ENCODE assay signal across 13 cellular contexts in genomic region chr17:64056269-64057005, GRCh38. TPM values are rescaled to one million over a fixed set of nuclear protein-coding genes. Genes with fewer than 3 reads are reported as not detected.
DNase-seq lines count a peak whose midpoint lies in the region; ATAC-seq and TF ChIP-seq lines count a peak whose summit lies in the region.
"Had no signal": no experiment of that assay in that cellular context is flagged by ENCODE, and none has a peak within 500 bp of the region (broad histone marks: within the 10 kb centered on the region; RNA-seq: fewer than 3 reads in every experiment).

No MANE protein-coding gene starts in this region.

- no peak for DNase-seq in activated CD8-positive, alpha-beta memory T cell treated with anti-CD3 and anti-CD28 coated beads, Interleukin-2, amount 10 ng/mL, durations not matched to agents 7 days and 5 days
- no peak for DNase-seq in activated CD8-positive, alpha-beta memory T cell treated with anti-CD3 and anti-CD28 coated beads, Interleukin-2, amount 50 U/mL, for 48 hours
- peak; percentile 28 for DNase-seq in OCI-M1 (lab: John Stamatoyannopoulos, UW)
- no peak for DNase-seq in stimulated activated effector memory CD8-positive, alpha-beta T cell treated with anti-CD3 and anti-CD28 coated beads, Interleukin-12 subunit alpha, Interleukin-12 subunit beta, amount 100 ng/mL, for 72 hours (ENCODE audit: low spot score in 2 of 2)
- DNase-seq in brain microvascular endothelial cell: no peak
- no peak for DNase-seq in GOT3 (lab: John Stamatoyannopoulos, UW)
- DNase-seq in nephron progenitor cell: no peak
- DNase-seq: NCI-H187 had no signal

- H3K4me1 Mint-ChIP-seq in activated CD8-positive, alpha-beta memory T cell treated with anti-CD3 and anti-CD28 coated beads, Interleukin-2, amount 10 ng/mL, durations not matched to agents 7 days and 5 days: peaks cover 38% of the 10 kb centered on the region
- H3K4me1 Mint-ChIP-seq in stimulated activated effector memory CD8-positive, alpha-beta T cell treated with anti-CD3 and anti-CD28 coated beads, Interleukin-12 subunit alpha, Interleukin-12 subunit beta, amount 100 ng/mL, for 72 hours: peaks cover 83% of the 10 kb centered on the region
- peaks cover 22% of the 10 kb centered on the region for H3K4me1 Mint-ChIP-seq in nephron progenitor cell

- in situ Hi-C loops in brain microvascular endothelial cell (cut with HindIII; ENCODE audit: low pct_ligation_motif_present, low sequenced_read_pairs): no loop called here

- peaks cover 15% of the 10 kb centered on the region for H3K36me3 ChIP-seq in brain microvascular endothelial cell (replicated peaks)

- ATAC-seq in activated CD8-positive, alpha-beta memory T cell treated with anti-CD3 and anti-CD28 coated beads, Interleukin-2, amount 10 ng/mL, durations not matched to agents 7 days and 5 days: no peak
- ATAC-seq in HG02870 (IDR thresholded peaks at IDR 0.05; ENCODE audit: unreplicated experiment): peak; percentile 72
- no peak for ATAC-seq in stimulated activated effector memory CD8-positive, alpha-beta T cell treated with anti-CD3 and anti-CD28 coated beads, Interleukin-12 subunit alpha, Interleukin-12 subunit beta, amount 100 ng/mL, for 72 hours

- H3K4me3 ChIP-seq in brain microvascular endothelial cell (ENCODE audit: low read depth, low read length): no peak overlapping the region
- H3K4me3 ChIP-seq: BLaER1 treated with 17β-estradiol and CSF1 and Interleukin-3, amounts not matched to agents 10 nM and 100 nM; upper lobe of left lung had no signal

- no peaks in the 10 kb centered on the region for H3K9me3 Mint-ChIP-seq in activated CD8-positive, alpha-beta memory T cell treated with anti-CD3 and anti-CD28 coated beads, Interleukin-2, amount 10 ng/mL, durations not matched to agents 7 days and 5 days (ENCODE audit: low read depth)
- no peaks in the 10 kb centered on the region for H3K9me3 Mint-ChIP-seq in stimulated activated effector memory CD8-positive, alpha-beta T cell treated with anti-CD3 and anti-CD28 coated beads, Interleukin-12 subunit alpha, Interleukin-12 subunit beta, amount 100 ng/mL, for 72 hours
- no peaks in the 10 kb centered on the region for H3K9me3 Mint-ChIP-seq in nephron progenitor cell
- H3K9me3 Mint-ChIP-seq: nephron had no signal

- H3K27ac ChIP-seq in brain microvascular endothelial cell: no peak overlapping the region
- H3K27ac ChIP-seq: BLaER1 treated with 17β-estradiol and CSF1 and Interleukin-3, amounts not matched to agents 10 nM and 100 nM; upper lobe of left lung had no signal

- H3K27ac Mint-ChIP-seq in activated CD8-positive, alpha-beta memory T cell treated with anti-CD3 and anti-CD28 coated beads, Interleukin-2, amount 10 ng/mL, durations not matched to agents 7 days and 5 days: peak overlapping the region; percentile 65
- peak overlapping the region; percentile 90 for H3K27ac Mint-ChIP-seq in stimulated activated effector memory CD8-positive, alpha-beta T cell treated with anti-CD3 and anti-CD28 coated beads, Interleukin-12 subunit alpha, Interleukin-12 subunit beta, amount 100 ng/mL, for 72 hours
- H3K27ac Mint-ChIP-seq in nephron progenitor cell: no peak overlapping the region
- H3K27ac Mint-ChIP-seq: nephron had no signal

- H3K4me3 Mint-ChIP-seq in activated CD8-positive, alpha-beta memory T cell treated with anti-CD3 and anti-CD28 coated beads, Interleukin-2, amount 10 ng/mL, durations not matched to agents 7 days and 5 days: no peak overlapping the region
- H3K4me3 Mint-ChIP-seq in stimulated activated effector memory CD8-positive, alpha-beta T cell treated with anti-CD3 and anti-CD28 coated beads, Interleukin-12 subunit alpha, Interleukin-12 subunit beta, amount 100 ng/mL, for 72 hours: peak overlapping the region; percentile 17
- H3K4me3 Mint-ChIP-seq in nephron progenitor cell: no peak overlapping the region
- H3K4me3 Mint-ChIP-seq: nephron had no signal

- H3K27me3 ChIP-seq in brain microvascular endothelial cell (replicated peaks): no peaks in the 10 kb centered on the region
- H3K27me3 ChIP-seq: BLaER1 treated with 17β-estradiol and CSF1 and Interleukin-3, amounts not matched to agents 10 nM and 100 nM; upper lobe of left lung had no signal

- TF ChIP-seq CTCF in brain microvascular endothelial cell (IDR thresholded peaks at IDR 0.05; ENCODE audit: low read depth, low read length, missing control alignments) (no peak), nephron progenitor cell (IDR thresholded peaks at IDR 0.05) (no peak)

- H3K36me3 Mint-ChIP-seq in activated CD8-positive, alpha-beta memory T cell treated with anti-CD3 and anti-CD28 coated beads, Interleukin-2, amount 10 ng/mL, durations not matched to agents 7 days and 5 days: peaks cover 28% of the 10 kb centered on the region
- peaks cover 100% of the 10 kb centered on the region for H3K36me3 Mint-ChIP-seq in stimulated activated effector memory CD8-positive, alpha-beta T cell treated with anti-CD3 and anti-CD28 coated beads, Interleukin-12 subunit alpha, Interleukin-12 subunit beta, amount 100 ng/mL, for 72 hours
- peaks cover 26% of the 10 kb centered on the region for H3K36me3 Mint-ChIP-seq in nephron progenitor cell (ENCODE audit: low read depth)

- H3K27me3 Mint-ChIP-seq in activated CD8-positive, alpha-beta memory T cell treated with anti-CD3 and anti-CD28 coated beads, Interleukin-2, amount 10 ng/mL, durations not matched to agents 7 days and 5 days: no peaks in the 10 kb centered on the region
- H3K27me3 Mint-ChIP-seq in nephron progenitor cell (ENCODE audit: low read depth, poor library complexity): peaks cover 6% of the 10 kb centered on the region

- CTCF ChIA-PET in activated CD8-positive, alpha-beta memory T cell treated with anti-CD3 and anti-CD28 coated beads, Interleukin-2, amount 10 ng/mL, durations not matched to agents 7 days and 5 days (lab: Charles Lee): interaction anchor here (0.9 to 3.8 kb wide), 7 partner anchors 12 to 82 kb away, joined by 3 to 22 read pairs (median 4); partner anchors contain the start of gene ERN1

RNA-seq across cellular contexts. Expression of gene ICAM2, which starts 36.0 kb away (rescaled TPM):
- total RNA-seq in activated CD8-positive, alpha-beta memory T cell treated with anti-CD3 and anti-CD28 coated beads, Interleukin-2, amount 10 ng/mL, durations not matched to agents 7 days and 5 days: 10 to 100 TPM; 39.0 to 40.6 TPM

RNA-seq across cellular contexts. Expression of gene PRR29, which starts 58.3 kb away (rescaled TPM):
- 1 to 10 TPM; 1.5 to 3.3 TPM for total RNA-seq in activated CD8-positive, alpha-beta memory T cell treated with anti-CD3 and anti-CD28 coated beads, Interleukin-2, amount 10 ng/mL, durations not matched to agents 7 days and 5 days
- total RNA-seq: bronchial epithelial cell had no signal
